ENCODE assay signal across 14 cellular contexts in genomic region chr11:34748036-34748435, GRCh38.
"Had no signal": no experiment of that assay in that cellular context is flagged by ENCODE, and none has a peak within 500 bp of the region (broad histone marks: within the 10 kb centered on the region; RNA-seq: fewer than 3 reads in every experiment).

No MANE protein-coding gene starts in this region.

- H3K4me1 ChIP-seq: right atrium auricular region, sigmoid colon had no signal

- H3K9me3 ChIP-seq: gastrocnemius medialis, heart right ventricle, neutrophil, right atrium auricular region, thyroid gland had no signal

- ATAC-seq: heart right ventricle had no signal

- DNase-seq: effector memory CD4-positive, alpha-beta T cell; gastrocnemius medialis; heart right ventricle; hypothalamus; kidney glomerular epithelial cell; mesendoderm; naive B cell; sigmoid colon; stimulated activated CD4-positive, alpha-beta T cell treated with anti-CD3 and anti-CD28 coated beads, Interleukin-12 subunit alpha, Interleukin-12 subunit beta, amount 100 ng/mL, for 4 hours; stimulated activated naive CD4-positive, alpha-beta T cell treated with Interleukin-2 at 50 U/mL for 16 hours; thyroid gland had no signal

- H3K4me3 ChIP-seq: gastrocnemius medialis, heart right ventricle, right atrium auricular region, sigmoid colon, thyroid gland had no signal

- H3K27ac ChIP-seq: epithelial cell of prostate, heart right ventricle, neutrophil, right atrium auricular region, sigmoid colon, thyroid gland had no signal

- H3K27me3 ChIP-seq: gastrocnemius medialis, heart right ventricle, right atrium auricular region, sigmoid colon, thyroid gland had no signal

- H3K36me3 ChIP-seq: gastrocnemius medialis, heart right ventricle, neutrophil, right atrium auricular region, sigmoid colon, thyroid gland had no signal
